ENCODE assay signal across 16 cellular contexts in genomic region chr17:42814633-42815399, GRCh38. TPM values are rescaled to one million over a fixed set of nuclear protein-coding genes. Genes with fewer than 3 reads are reported as not detected.
DNase-seq lines count a peak whose midpoint lies in the region; ATAC-seq and TF ChIP-seq lines count a peak whose summit lies in the region.
"Had no signal": no experiment of that assay in that cellular context is flagged by ENCODE, and none has a peak within 500 bp of the region (broad histone marks: within the 10 kb centered on the region; RNA-seq: fewer than 3 reads in every experiment).

No MANE protein-coding gene starts in this region.

- H3K36me3 ChIP-seq in esophagus muscularis mucosa (peaks cover 61 to 98% (median 93%) of the 10 kb centered on the region in 4 donors), skeletal muscle satellite cell (ENCODE audit: insufficient read depth, low read length) (peaks cover 73% of the 10 kb centered on the region)

- H3K36me3 Mint-ChIP-seq in T-cell = peaks cover 54% of the 10 kb centered on the region

- no peaks in the 10 kb centered on the region for H3K27me3 Mint-ChIP-seq in T-cell
- H3K27me3 Mint-ChIP-seq: brain; naive thymus-derived CD4-positive, alpha-beta T cell had no signal

- no peaks in the 10 kb centered on the region for H3K27me3 ChIP-seq in esophagus muscularis mucosa
- no peaks in the 10 kb centered on the region for H3K27me3 ChIP-seq in skeletal muscle satellite cell (ENCODE audit: control insufficient read depth, insufficient read depth, low read length)
- H3K27me3 ChIP-seq: tibial artery had no signal

- POLR2A ChIA-PET in T-cell (lab: Charles Lee) = interaction anchor here in 1 of 2 donors (0.6 kb wide), 1 partner anchor 9 kb away, joined by 3 read pairs; the partner anchor contains the start of gene BECN1

- no peak overlapping the region for H3K4me3 ChIP-seq in esophagus muscularis mucosa
- no peak overlapping the region for H3K4me3 ChIP-seq in skeletal muscle satellite cell (ENCODE audit: low read length)
- H3K4me3 ChIP-seq: tibial artery had no signal

- no peak for ATAC-seq in T-cell (replicated peaks in 1 of 4)
- ATAC-seq: naive thymus-derived CD4-positive, alpha-beta T cell had no signal

- no peak for TF ChIP-seq EP300 in esophagus muscularis mucosa (IDR thresholded peaks at IDR 0.05)

- H3K9me3 ChIP-seq in esophagus muscularis mucosa = no peaks in the 10 kb centered on the region
- H3K9me3 ChIP-seq in skeletal muscle satellite cell (replicated peaks; ENCODE audit: low read length) = no peaks in the 10 kb centered on the region
- H3K9me3 ChIP-seq: tibial artery had no signal

- no peak for TF ChIP-seq CTCF in esophagus muscularis mucosa (IDR thresholded peaks at IDR 0.05)

- peak; percentile 18 for DNase-seq in NCI-H510A (lab: John Stamatoyannopoulos, UW)
- DNase-seq in NCI-H510A treated with DMSO at 0.1 percent for 48 hours (lab: John Stamatoyannopoulos, UW) = no peak
- peak; percentile 50 for DNase-seq in NCI-H2227 (lab: John Stamatoyannopoulos, UW; ENCODE audit: unreplicated experiment)
- DNase-seq in esophagus muscularis mucosa (ENCODE audit: extremely low spot score) = no peak
- no peak for DNase-seq in T-cell
- no peak for DNase-seq in T-helper 2 cell
- DNase-seq in posterior cingulate gyrus = no peak
- DNase-seq: 8988T; GF-D8; naive thymus-derived CD4-positive, alpha-beta T cell; NCI-H345; stimulated activated CD4-positive, alpha-beta T cell treated with anti-CD3 and anti-CD28 coated beads, Interleukin-1b, Interleukin-23, amount 100 ng/mL, for 48 hours; tibial artery had no signal

- no peaks in the 10 kb centered on the region for H3K4me1 Mint-ChIP-seq in T-cell
- H3K4me1 Mint-ChIP-seq: brain had no signal

- peak overlapping the region; percentile 56 to 68 (median 62) for H3K27ac ChIP-seq in esophagus muscularis mucosa (replicated peaks in 1 of 4)
- H3K27ac ChIP-seq: tibial artery had no signal

- no peak overlapping the region for H3K4me3 Mint-ChIP-seq in T-cell
- H3K4me3 Mint-ChIP-seq: brain had no signal

- 39% methylated on average over 8 of the region's 8 CpGs for WGBS in esophagus muscularis mucosa

- intact Hi-C loops in esophagus muscularis mucosa (cut with DNase I) (no loop called here), posterior cingulate gyrus (cut with DNase I) (no loop called here)

- TF ChIP-seq POLR2A in esophagus muscularis mucosa (IDR thresholded peaks at IDR 0.05; ENCODE audit: low read depth) = no peak

- H3K9ac ChIP-seq in skeletal muscle satellite cell (ENCODE audit: low read depth, low read length) = no peak overlapping the region

- H3K4me2 ChIP-seq in skeletal muscle satellite cell (ENCODE audit: low read length) = peak overlapping the region; percentile 43

- CTCF ChIA-PET in T-cell (lab: Charles Lee) = interaction anchor here in 1 of 2 donors (1.0 kb wide), 1 partner anchor 10 kb away, joined by 4 read pairs; the partner anchor contains the start of gene BECN1

- H3K4me1 ChIP-seq in esophagus muscularis mucosa (peaks cover 10 to 24% (median 23%) of the 10 kb centered on the region in 4 donors), skeletal muscle satellite cell (ENCODE audit: control insufficient read depth, insufficient read depth, low read length) (peaks cover 22% of the 10 kb centered on the region)
- H3K4me1 ChIP-seq: tibial artery had no signal

- no peak overlapping the region for H3K27ac Mint-ChIP-seq in T-cell
- H3K27ac Mint-ChIP-seq: naive thymus-derived CD4-positive, alpha-beta T cell had no signal

- no peaks in the 10 kb centered on the region for H3K9me3 Mint-ChIP-seq in T-cell
- H3K9me3 Mint-ChIP-seq: brain; naive thymus-derived CD4-positive, alpha-beta T cell had no signal

RNA-seq across cellular contexts. Expression of gene BECN1, which starts 9.3 kb away (rescaled TPM):
- 100 to 1,000 TPM; 165 to 293 (median 237) TPM for total RNA-seq in esophagus muscularis mucosa
- total RNA-seq in skeletal muscle satellite cell (2012; rRNA removed) = 59.8 and 86.9 TPM in 2 replicates
- 100 to 1,000 TPM in 4 of 5 donors, 10 to 100 TPM in 1; 92.1 to 138 (median 105) TPM for total RNA-seq in T-cell

RNA-seq across cellular contexts. Expression of gene CNTD1, which starts 16.2 kb away (rescaled TPM):
- 1 to 10 TPM in 1 of 4 donors, under 1 TPM in 2, not detected in 1; 0.50 to 3.9 (median 0.57) TPM for total RNA-seq in esophagus muscularis mucosa
- total RNA-seq in skeletal muscle satellite cell (2012; rRNA removed) = under 0.01 TPM in 1 of 2 replicates, not detected in the other
- not detected for total RNA-seq in T-cell
- total RNA-seq: naive thymus-derived CD4-positive, alpha-beta T cell; T-helper 2 cell treated with Interferon-gamma antibody and Interleukin-4, amounts not matched to agents 100 ng/mL and 5 ng/mL, for 36 hours had no signal

RNA-seq across cellular contexts. Expression of gene COA3, which starts 16.3 kb away (rescaled TPM):
- total RNA-seq in esophagus muscularis mucosa (10 to 100 TPM; 65.9 to 74.6 (median 68.3) TPM), T-cell (10 to 100 TPM in 4 of 5 donors, 1 to 10 TPM in 1; 7.9 to 32.4 (median 29.8) TPM)
- total RNA-seq in skeletal muscle satellite cell (2012; rRNA removed) = 53.2 and 55.9 TPM in 2 replicates

RNA-seq across cellular contexts. Expression of gene PSME3, which starts 18.4 kb away (rescaled TPM):
- total RNA-seq in esophagus muscularis mucosa = 10 to 100 TPM; 68.9 to 91.5 (median 77.2) TPM
- total RNA-seq in skeletal muscle satellite cell (2012; rRNA removed) = 157 and 168 TPM in 2 replicates
- total RNA-seq in T-cell = 10 to 100 TPM; 68.0 to 79.1 (median 77.2) TPM

RNA-seq across cellular contexts. Expression of gene AOC2, which starts 29.6 kb away (rescaled TPM):
- total RNA-seq in esophagus muscularis mucosa (1 to 10 TPM in 3 of 4 donors, under 1 TPM in 1; 0.66 to 2.0 (median 1.4) TPM), T-cell (1 to 10 TPM; 2.2 to 3.7 (median 3.2) TPM)
- total RNA-seq in skeletal muscle satellite cell (2012; rRNA removed) = 1.0 and 1.3 TPM in 2 replicates

Comparison
In these comparisons a context has a peak if more than half of its experiments do, and no peak if none do; other contexts are left out.
1. DNase-seq: peak in NCI-H510A (single experiment) and NCI-H2227 (single experiment); none in NCI-H510A treated with DMSO at 0.1 percent for 48 hours (single experiment), esophagus muscularis mucosa (single experiment), T-cell (0 of 34), T-helper 2 cell (0 of 5) and posterior cingulate gyrus (0 of 10).